ENCODE assay signal across 13 cellular contexts in the genomic region with DNA sequence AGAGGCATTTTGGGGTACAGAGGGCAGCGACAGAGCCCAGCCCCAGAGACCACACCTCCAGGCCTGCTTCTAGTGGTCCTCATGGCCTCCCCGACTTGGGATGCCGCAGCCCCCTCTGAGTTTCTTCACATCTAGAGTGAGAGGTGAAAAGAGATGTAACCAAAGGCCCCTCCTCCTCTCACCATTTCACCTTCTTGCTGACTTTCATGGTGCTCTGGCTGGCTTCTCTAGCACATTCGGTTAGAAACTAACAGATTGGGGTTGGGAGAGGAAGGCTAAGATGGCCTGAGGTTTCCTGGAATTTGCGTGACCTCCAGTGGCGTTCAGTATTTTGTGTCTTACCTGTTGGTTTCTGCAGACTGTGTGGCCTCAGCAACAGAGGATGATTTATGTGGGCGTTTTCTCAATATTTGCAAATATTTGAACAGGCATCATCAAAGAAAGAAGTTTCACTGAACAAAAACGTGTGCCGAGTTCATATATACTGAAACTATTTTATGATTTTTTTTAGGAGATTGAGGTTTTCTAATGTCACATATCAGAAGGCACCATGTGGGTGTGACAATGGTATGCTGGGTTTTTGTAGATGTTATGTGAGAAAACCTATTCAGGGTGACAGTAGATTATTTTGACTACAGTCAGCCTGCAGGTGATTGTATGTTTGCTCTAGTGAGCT.
DNase-seq lines count a peak whose midpoint lies in the region; ATAC-seq and TF ChIP-seq lines count a peak whose summit lies in the region.
"Had no signal": no experiment of that assay in that cellular context is flagged by ENCODE, and none has a peak within 500 bp of the region (broad histone marks: within the 10 kb centered on the region; RNA-seq: fewer than 3 reads in every experiment).

No MANE protein-coding gene starts in this region.

- POLR2A ChIA-PET in CD8-positive, alpha-beta memory T cell (lab: Charles Lee): no interaction called here

- H3K36me3 Mint-ChIP-seq in CD8-positive, alpha-beta memory T cell: peaks cover 0 to 6% (median 0%) of the 10 kb centered on the region in 3 donors
- peaks cover 0 to 3% (median 0%) of the 10 kb centered on the region in 3 donors for H3K36me3 Mint-ChIP-seq in immature natural killer cell

- no peaks in the 10 kb centered on the region for H3K36me3 ChIP-seq in CD8-positive, alpha-beta memory T cell (ENCODE audit: insufficient read depth, low read length)
- no peaks in the 10 kb centered on the region for H3K36me3 ChIP-seq in SU-DHL-6 (ENCODE audit: low read length)
- H3K36me3 ChIP-seq: gastroesophageal sphincter had no signal

- no peaks in the 10 kb centered on the region for H3K9me3 ChIP-seq in CD8-positive, alpha-beta memory T cell (ENCODE audit: low read length)
- no peaks in the 10 kb centered on the region for H3K9me3 ChIP-seq in SU-DHL-6 (ENCODE audit: insufficient read depth, low read length)
- H3K9me3 ChIP-seq: gastroesophageal sphincter had no signal

- H3K4me1 Mint-ChIP-seq in CD8-positive, alpha-beta memory T cell: peaks cover 16 to 24% (median 24%) of the 10 kb centered on the region in 3 donors
- peaks cover 41 to 50% of the 10 kb centered on the region in 2 donors for H3K4me1 Mint-ChIP-seq in immature natural killer cell

- H3K4me2 ChIP-seq in SU-DHL-6 (ENCODE audit: low read depth, low read length, poor library complexity, severe bottlenecking): peak overlapping the region; percentile 22

- no peaks in the 10 kb centered on the region for H3K9me3 Mint-ChIP-seq in CD8-positive, alpha-beta memory T cell
- H3K9me3 Mint-ChIP-seq in immature natural killer cell: peaks cover 0 to 3% (median 0%) of the 10 kb centered on the region in 6 donors

- H3K27me3 Mint-ChIP-seq in CD8-positive, alpha-beta memory T cell: peaks cover 17 to 35% of the 10 kb centered on the region in 2 donors
- peaks cover 2 to 8% (median 6%) of the 10 kb centered on the region in 3 donors for H3K27me3 Mint-ChIP-seq in immature natural killer cell (ENCODE audit: low read depth in 3 of 3)

- H3K27ac Mint-ChIP-seq in CD8-positive, alpha-beta memory T cell: peak overlapping the region in 5 of 8 donors; percentile 31 to 85 (median 73)
- H3K27ac Mint-ChIP-seq in immature natural killer cell: peak overlapping the region; percentile 12 to 87 (median 75)

- no peak overlapping the region for H3K9ac ChIP-seq in SU-DHL-6 (ENCODE audit: low read length)

- no peak overlapping the region for H2AFZ ChIP-seq in SU-DHL-6 (ENCODE audit: low read depth, low read length, severe bottlenecking)

- no peaks in the 10 kb centered on the region for H4K20me1 ChIP-seq in SU-DHL-6 (ENCODE audit: low read depth, low read length)

- no peak for TF ChIP-seq CTCF in SU-DHL-6 (IDR thresholded peaks at IDR 0.05; ENCODE audit: insufficient read depth, low read length, poor library complexity, severe bottlenecking)

- no peaks in the 10 kb centered on the region for H3K79me2 ChIP-seq in SU-DHL-6 (ENCODE audit: insufficient read depth, low read length)

- H3K4me3 Mint-ChIP-seq in CD8-positive, alpha-beta memory T cell: peak overlapping the region in 3 of 7 donors; percentile 18 to 24 (median 22)
- H3K4me3 Mint-ChIP-seq in immature natural killer cell: peak overlapping the region; percentile 51 to 82 (median 79)
- H3K4me3 Mint-ChIP-seq: CD14-positive monocyte had no signal

- CTCF ChIA-PET in CD8-positive, alpha-beta memory T cell (lab: Charles Lee): interaction anchor here (1.1 kb wide), 1 partner anchor 239 kb away, joined by 3 read pairs; no protein-coding TSS in a partner anchor

- H3K27me3 ChIP-seq in CD8-positive, alpha-beta memory T cell (ENCODE audit: insufficient read depth, low read length, poor library complexity, severe bottlenecking): peaks cover 4% of the 10 kb centered on the region
- no peaks in the 10 kb centered on the region for H3K27me3 ChIP-seq in SU-DHL-6 (ENCODE audit: low read length)
- H3K27me3 ChIP-seq: gastroesophageal sphincter had no signal

- H3K9me2 ChIP-seq in SU-DHL-6 (replicated peaks; ENCODE audit: insufficient read depth, low read length): no peaks in the 10 kb centered on the region

- no peak for ATAC-seq in GM18858 (IDR thresholded peaks at IDR 0.05; ENCODE audit: unreplicated experiment)
- ATAC-seq: gastroesophageal sphincter had no signal

- DNase-seq in AG20443 (ENCODE audit: low spot score) (peak; percentile 0), immature natural killer cell (peak; percentile 40 to 42 (median 41)), NCI-H1105 treated with DMSO at 0.1 percent for 48 hours (lab: John Stamatoyannopoulos, UW) (no peak), NCI-H187 (lab: John Stamatoyannopoulos, UW) (no peak)
- DNase-seq in CD8-positive, alpha-beta memory T cell: no peak
- DNase-seq: islet precursor cell; retina; stimulated activated CD4-positive, alpha-beta T cell treated with anti-CD3 and anti-CD28 coated beads, Interleukin-4, amount 100 ng/mL, for 1 hour; stimulated activated naive CD4-positive, alpha-beta T cell had no signal

- H3K27ac ChIP-seq in CD8-positive, alpha-beta memory T cell (ENCODE audit: low read depth, low read length): no peak overlapping the region
- no peak overlapping the region for H3K27ac ChIP-seq in SU-DHL-6 (ENCODE audit: low read depth, low read length)
- H3K27ac ChIP-seq: gastroesophageal sphincter had no signal

- peaks cover 9% of the 10 kb centered on the region for H3K4me1 ChIP-seq in CD8-positive, alpha-beta memory T cell (ENCODE audit: insufficient read depth, low read length)
- H3K4me1 ChIP-seq: gastroesophageal sphincter had no signal

- H3F3A ChIP-seq in SU-DHL-6 (ENCODE audit: insufficient read depth): no peaks in the 10 kb centered on the region

- H3K4me3 ChIP-seq in CD8-positive, alpha-beta memory T cell (ENCODE audit: low read length): no peak overlapping the region
- H3K4me3 ChIP-seq in SU-DHL-6 (ENCODE audit: insufficient read depth, low read length, poor library complexity, severe bottlenecking): no peak overlapping the region
- H3K4me3 ChIP-seq: gastroesophageal sphincter had no signal

Comparison
In these comparisons a context has a peak if more than half of its experiments do, and no peak if none do; other contexts are left out.
1. DNase-seq: peak in AG20443 (single experiment) and immature natural killer cell (3 of 3); none in CD8-positive, alpha-beta memory T cell (0 of 5), NCI-H1105 treated with DMSO at 0.1 percent for 48 hours (single experiment) and NCI-H187 (0 of 2).